9 cellular contexts compared by ENCODE assay signal in genomic region chr3:35965908-35966307, GRCh38.
A peak's percentile ranks its signal among the peaks of the same experiment; 100 is the strongest.
DNase-seq lines count a peak whose midpoint lies in the region; ATAC-seq, FAIRE-seq and TF ChIP-seq lines count a peak whose summit lies in the region.
"Had no signal": no experiment of that assay in that cellular context is flagged by ENCODE, and none has a peak within 500 bp of the region (broad histone marks: within the 10 kb centered on the region; RNA-seq: fewer than 3 reads in every experiment).

No MANE protein-coding gene starts in this region.

- H3K36me3 Mint-ChIP-seq in activated CD8-positive, alpha-beta T cell treated with anti-CD3 and anti-CD28 coated beads for 36 hours (ENCODE audit: low read depth), result no peaks in the 10 kb centered on the region
- H3K36me3 Mint-ChIP-seq in activated CD8-positive, alpha-beta T cell treated with anti-CD3 and anti-CD28 coated beads, Interleukin-2, amount 10 ng/mL, durations not matched to agents 7 days and 5 days (ENCODE audit: low read depth), result no peaks in the 10 kb centered on the region
- H3K36me3 Mint-ChIP-seq in astrocyte (ENCODE audit: low read depth, unreplicated experiment), result no peaks in the 10 kb centered on the region
- no peaks in the 10 kb centered on the region for H3K36me3 Mint-ChIP-seq in activated CD4-positive, alpha-beta memory T cell treated with anti-CD3 and anti-CD28 coated beads for 36 hours

- H3K4me3 Mint-ChIP-seq in activated CD8-positive, alpha-beta T cell treated with anti-CD3 and anti-CD28 coated beads for 36 hours, result no peak overlapping the region
- H3K4me3 Mint-ChIP-seq in activated CD8-positive, alpha-beta T cell treated with anti-CD3 and anti-CD28 coated beads, Interleukin-2, amount 10 ng/mL, durations not matched to agents 7 days and 5 days, result no peak overlapping the region
- H3K4me3 Mint-ChIP-seq in astrocyte (ENCODE audit: unreplicated experiment), result no peak overlapping the region
- no peak overlapping the region for H3K4me3 Mint-ChIP-seq in activated CD4-positive, alpha-beta memory T cell treated with anti-CD3 and anti-CD28 coated beads for 36 hours

- CTCF ChIA-PET in activated CD8-positive, alpha-beta T cell treated with anti-CD3 and anti-CD28 coated beads for 36 hours (lab: Charles Lee), result interaction anchor here (0.7 to 1.3 kb wide), 4 partner anchors 10 to 1007 kb away, joined by 3 to 4 read pairs (median 4); no protein-coding TSS in a partner anchor
- CTCF ChIA-PET in activated CD8-positive, alpha-beta T cell treated with anti-CD3 and anti-CD28 coated beads, Interleukin-2, amount 10 ng/mL, durations not matched to agents 7 days and 5 days (lab: Charles Lee), result interaction anchor here (0.7 to 1.1 kb wide), 3 partner anchors 12 to 734 kb away, joined by 3 read pairs; no protein-coding TSS in a partner anchor
- CTCF ChIA-PET in HepG2 (lab: Yijun Ruan, JAX; ENCODE audit: low intra/inter-chr PET ratio, low total read pairs), result interaction anchor here (2.9 kb wide), 1 partner anchor 735 kb away, joined by 12 read pairs; no protein-coding TSS in a partner anchor
- CTCF ChIA-PET in activated CD4-positive, alpha-beta memory T cell treated with anti-CD3 and anti-CD28 coated beads for 36 hours (lab: Charles Lee), result interaction anchor here (0.7 to 1.1 kb wide), 2 partner anchors 12 to 734 kb away, joined by 3 to 4 read pairs; no protein-coding TSS in a partner anchor

- H3K9ac ChIP-seq in astrocyte (ENCODE audit: low read length), result no peak overlapping the region
- no peak overlapping the region for H3K9ac ChIP-seq in HepG2 (ENCODE audit: insufficient read depth, low read depth, low read length)

- TF ChIP-seq POLR2A in HepG2 (IDR thresholded peaks at IDR 0.05; ENCODE audit: insufficient read depth in 1 of 2, low read depth in 2 of 2, low read length in 2 of 2), result no peak

- BruUV-seq in HepG2 (replicated peaks; lab: Mats Ljungman, UMichigan), result no TSS peak

- H3K9me3 ChIP-seq in astrocyte (ENCODE audit: insufficient read depth, low read depth, low read length) (no peaks in the 10 kb centered on the region), HepG2 (ENCODE audit: low read length) (no peaks in the 10 kb centered on the region)

- no peak for DNase-seq in activated CD8-positive, alpha-beta T cell treated with anti-CD3 and anti-CD28 coated beads for 36 hours
- no peak for DNase-seq in activated CD8-positive, alpha-beta T cell treated with anti-CD3 and anti-CD28 coated beads, Interleukin-2, amount 10 ng/mL, durations not matched to agents 7 days and 5 days
- DNase-seq in NAMALWA (ENCODE audit: low spot score), result peak; percentile 51
- peak; percentile 17 for DNase-seq in astrocyte (ENCODE audit: low read depth)
- DNase-seq in HepG2 (ENCODE audit: low spot score), result no peak
- DNase-seq in activated CD4-positive, alpha-beta memory T cell treated with anti-CD3 and anti-CD28 coated beads for 36 hours, result no peak
- DNase-seq in NCI-H2227 (lab: John Stamatoyannopoulos, UW; ENCODE audit: unreplicated experiment), result no peak

- POLR2A ChIA-PET in activated CD8-positive, alpha-beta T cell treated with anti-CD3 and anti-CD28 coated beads for 36 hours (lab: Charles Lee), result no interaction called here
- POLR2A ChIA-PET in activated CD8-positive, alpha-beta T cell treated with anti-CD3 and anti-CD28 coated beads, Interleukin-2, amount 10 ng/mL, durations not matched to agents 7 days and 5 days (lab: Charles Lee), result no interaction called here
- POLR2A ChIA-PET in HepG2 (lab: Yijun Ruan, JAX), result no interaction called here
- POLR2A ChIA-PET in activated CD4-positive, alpha-beta memory T cell treated with anti-CD3 and anti-CD28 coated beads for 36 hours (lab: Charles Lee), result no interaction called here

- no peaks in the 10 kb centered on the region for H3K9me3 Mint-ChIP-seq in activated CD8-positive, alpha-beta T cell treated with anti-CD3 and anti-CD28 coated beads for 36 hours
- no peaks in the 10 kb centered on the region for H3K9me3 Mint-ChIP-seq in activated CD8-positive, alpha-beta T cell treated with anti-CD3 and anti-CD28 coated beads, Interleukin-2, amount 10 ng/mL, durations not matched to agents 7 days and 5 days (ENCODE audit: insufficient read depth)
- no peaks in the 10 kb centered on the region for H3K9me3 Mint-ChIP-seq in astrocyte (ENCODE audit: unreplicated experiment)
- no peaks in the 10 kb centered on the region for H3K9me3 Mint-ChIP-seq in activated CD4-positive, alpha-beta memory T cell treated with anti-CD3 and anti-CD28 coated beads for 36 hours

- no peak for ATAC-seq in activated CD8-positive, alpha-beta T cell treated with anti-CD3 and anti-CD28 coated beads for 36 hours
- no peak for ATAC-seq in activated CD8-positive, alpha-beta T cell treated with anti-CD3 and anti-CD28 coated beads, Interleukin-2, amount 10 ng/mL, durations not matched to agents 7 days and 5 days
- peak; percentile 49; the same call in 2 of the 3 replicates for ATAC-seq in HepG2
- ATAC-seq in HG02588 (IDR thresholded peaks at IDR 0.05; ENCODE audit: unreplicated experiment), result no peak

- FAIRE-seq in astrocyte (lab: Jason Lieb, UNC), result peak; percentile 79
- no peak for FAIRE-seq in HepG2 (lab: Jason Lieb, UNC)
- FAIRE-seq: GM18507 had no signal

- H3K27me3 ChIP-seq in astrocyte (ENCODE audit: insufficient read depth, low read length) (no peaks in the 10 kb centered on the region), HepG2 (ENCODE audit: control insufficient read depth in 1 of 2, insufficient read depth in 2 of 2, low read length in 2 of 2) (no peaks in the 10 kb centered on the region; a peak in 1 of 5 replicates)

- in situ Hi-C loops in HepG2 (cut with HindIII; ENCODE audit: extremely low pct_ligation_motif_present, low pct_unique_long_range_greater_than_20kb), result loop anchor here (10.0 kb wide), 1 partner anchor 729 kb away; no protein-coding TSS in a partner anchor

- TF ChIP-seq EP300 in HepG2 (IDR thresholded peaks at IDR 0.05; ENCODE audit: low read depth in 2 of 2, low read length in 2 of 2) (no peak), HepG2 (CRISPR knock-in tag; IDR thresholded peaks at IDR 0.05; ENCODE audit: borderline replicate concordance) (no peak)

- H3K27ac Mint-ChIP-seq in activated CD8-positive, alpha-beta T cell treated with anti-CD3 and anti-CD28 coated beads for 36 hours, result no peak overlapping the region
- H3K27ac Mint-ChIP-seq in activated CD8-positive, alpha-beta T cell treated with anti-CD3 and anti-CD28 coated beads, Interleukin-2, amount 10 ng/mL, durations not matched to agents 7 days and 5 days, result no peak overlapping the region
- H3K27ac Mint-ChIP-seq in astrocyte (ENCODE audit: unreplicated experiment), result no peak overlapping the region
- H3K27ac Mint-ChIP-seq in activated CD4-positive, alpha-beta memory T cell treated with anti-CD3 and anti-CD28 coated beads for 36 hours, result no peak overlapping the region

- TF ChIP-seq CTCF in activated CD8-positive, alpha-beta T cell treated with anti-CD3 and anti-CD28 coated beads for 36 hours (IDR thresholded peaks at IDR 0.05), result peak; percentile 30
- TF ChIP-seq CTCF in astrocyte (IDR thresholded peaks at IDR 0.05; ENCODE audit: insufficient read depth, low read depth, low read length) (peak; percentile 66), HepG2 (CRISPR knock-in tag; IDR thresholded peaks at IDR 0.05) (peak; percentile 44)

- H3K36me3 ChIP-seq in astrocyte (ENCODE audit: insufficient read depth, low read length) (no peaks in the 10 kb centered on the region), HepG2 (replicated peaks in 1 of 2; ENCODE audit: control insufficient read depth in 1 of 2, insufficient read depth in 2 of 2, low read length in 2 of 2) (no peaks in the 10 kb centered on the region)

- H2AFZ ChIP-seq in astrocyte (ENCODE audit: low read depth, low read length), result no peak overlapping the region
- H2AFZ ChIP-seq in HepG2 (ENCODE audit: low read length), result no peak overlapping the region

- H3K4me1 Mint-ChIP-seq in activated CD8-positive, alpha-beta T cell treated with anti-CD3 and anti-CD28 coated beads for 36 hours (ENCODE audit: low read depth), result peaks cover 2% of the 10 kb centered on the region
- peaks cover 2% of the 10 kb centered on the region for H3K4me1 Mint-ChIP-seq in activated CD8-positive, alpha-beta T cell treated with anti-CD3 and anti-CD28 coated beads, Interleukin-2, amount 10 ng/mL, durations not matched to agents 7 days and 5 days (ENCODE audit: low read depth)
- H3K4me1 Mint-ChIP-seq in astrocyte (ENCODE audit: low read depth, unreplicated experiment), result no peaks in the 10 kb centered on the region
- H3K4me1 Mint-ChIP-seq in activated CD4-positive, alpha-beta memory T cell treated with anti-CD3 and anti-CD28 coated beads for 36 hours (ENCODE audit: low read depth), result peaks cover 2% of the 10 kb centered on the region

- H3K4me3 ChIP-seq in astrocyte (ENCODE audit: insufficient read depth, low read depth, low read length) (no peak overlapping the region), HepG2 (replicated peaks in 1 of 3; ENCODE audit: insufficient read depth in 1 of 3, low read depth in 2 of 3, low read length in 3 of 3) (no peak overlapping the region)

- H4K20me1 ChIP-seq in astrocyte (ENCODE audit: insufficient read depth, low read length), result no peaks in the 10 kb centered on the region
- H4K20me1 ChIP-seq in HepG2 (ENCODE audit: insufficient read depth, low read length), result no peaks in the 10 kb centered on the region

- H3K4me1 ChIP-seq in astrocyte (ENCODE audit: insufficient read depth, low read length), result no peaks in the 10 kb centered on the region
- H3K4me1 ChIP-seq in HepG2 (ENCODE audit: insufficient read depth, low read length), result no peaks in the 10 kb centered on the region

- H3K4me2 ChIP-seq in astrocyte (ENCODE audit: low read length), result no peak overlapping the region
- H3K4me2 ChIP-seq in HepG2 (ENCODE audit: low read depth, low read length), result no peak overlapping the region

- H3K27me3 Mint-ChIP-seq in activated CD8-positive, alpha-beta T cell treated with anti-CD3 and anti-CD28 coated beads for 36 hours, result peaks cover 1% of the 10 kb centered on the region
- H3K27me3 Mint-ChIP-seq in activated CD8-positive, alpha-beta T cell treated with anti-CD3 and anti-CD28 coated beads, Interleukin-2, amount 10 ng/mL, durations not matched to agents 7 days and 5 days (ENCODE audit: low read depth), result peaks cover 3% of the 10 kb centered on the region
- H3K27me3 Mint-ChIP-seq in astrocyte (ENCODE audit: low read depth, unreplicated experiment), result peaks cover 4% of the 10 kb centered on the region
- no peaks in the 10 kb centered on the region for H3K27me3 Mint-ChIP-seq in activated CD4-positive, alpha-beta memory T cell treated with anti-CD3 and anti-CD28 coated beads for 36 hours

- intact Hi-C loops in activated CD8-positive, alpha-beta T cell treated with anti-CD3 and anti-CD28 coated beads for 36 hours (cut with micrococcal nuclease), result loop anchor here (10.0 kb wide), 1 partner anchor 739 kb away; no protein-coding TSS in a partner anchor
- intact Hi-C loops in HepG2 (cut with micrococcal nuclease; ENCODE audit: unreplicated experiment), result no loop called here
- intact Hi-C loops in activated CD4-positive, alpha-beta memory T cell treated with anti-CD3 and anti-CD28 coated beads for 36 hours (cut with micrococcal nuclease), result loop anchor here (2.0 to 10.0 kb wide), 3 partner anchors 575 to 879 kb away; no protein-coding TSS in a partner anchor

- 0% methylated on average over 2 of the region's 2 CpGs for WGBS in HepG2 (ENCODE audit: low lambda C conversion rate)

- H3K79me2 ChIP-seq in astrocyte (ENCODE audit: insufficient read depth, low read length) (no peaks in the 10 kb centered on the region), HepG2 (ENCODE audit: insufficient read depth, low read length) (no peaks in the 10 kb centered on the region)

- TF ChIP-seq RAD21 in HepG2 (CRISPR knock-in tag; IDR thresholded peaks at IDR 0.05), result no peak

- H3K27ac ChIP-seq in astrocyte (ENCODE audit: low read depth, low read length), result no peak overlapping the region
- no peak overlapping the region for H3K27ac ChIP-seq in HepG2 (ENCODE audit: extremely low read length, insufficient read depth, low read length)

Comparison
In these comparisons a context has a peak if more than half of its experiments do, and no peak if none do; other contexts are left out.
1. DNase-seq: peak in NAMALWA (single experiment) and astrocyte (single experiment); none in activated CD8-positive, alpha-beta T cell treated with anti-CD3 and anti-CD28 coated beads for 36 hours (single experiment), activated CD8-positive, alpha-beta T cell treated with anti-CD3 and anti-CD28 coated beads, Interleukin-2, amount 10 ng/mL, durations not matched to agents 7 days and 5 days (single experiment), HepG2 (single experiment), activated CD4-positive, alpha-beta memory T cell treated with anti-CD3 and anti-CD28 coated beads for 36 hours (single experiment) and NCI-H2227 (single experiment).
2. Peak in every context shown above with its lines, with median percentiles within 50 percentile points of each other: CTCF ChIP-seq.